21 cellular contexts compared by ENCODE assay signal in the genomic region with DNA sequence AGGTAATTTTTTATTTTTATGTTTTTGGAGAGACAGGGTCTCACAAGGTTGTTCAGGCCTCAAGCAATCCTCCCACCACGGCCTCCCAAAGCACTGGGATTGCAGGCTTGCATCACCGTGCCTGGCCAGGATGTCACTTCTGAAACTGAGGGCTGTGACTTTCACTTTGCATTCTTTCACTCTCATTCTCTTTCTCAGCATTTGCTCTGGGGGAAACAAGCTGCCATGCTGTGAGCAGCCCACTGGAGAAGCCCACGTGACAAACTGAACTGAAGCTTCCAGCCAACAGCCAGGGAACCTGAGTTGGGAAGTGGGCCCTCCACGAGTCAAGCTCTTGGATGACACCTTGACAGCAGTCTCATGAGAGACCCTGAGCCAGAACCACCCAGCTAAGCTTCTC.
DNase-seq lines count a peak whose midpoint lies in the region; ATAC-seq and FAIRE-seq lines count a peak whose summit lies in the region.
"Had no signal": no experiment of that assay in that cellular context is flagged by ENCODE, and none has a peak within 500 bp of the region (broad histone marks: within the 10 kb centered on the region; RNA-seq: fewer than 3 reads in every experiment).

No MANE protein-coding gene starts in this region.

- peaks cover 6% of the 10 kb centered on the region for H3K9me3 Mint-ChIP-seq in activated naive CD4-positive, alpha-beta T cell treated with anti-CD3 and anti-CD28 coated beads for 36 hours
- H3K9me3 Mint-ChIP-seq in activated naive CD8-positive, alpha-beta T cell treated with anti-CD3 and anti-CD28 coated beads for 36 hours = peaks cover 2% of the 10 kb centered on the region

- H3K27me3 Mint-ChIP-seq in activated naive CD4-positive, alpha-beta T cell treated with anti-CD3 and anti-CD28 coated beads for 36 hours (ENCODE audit: low read depth) = no peaks in the 10 kb centered on the region
- H3K27me3 Mint-ChIP-seq in activated naive CD8-positive, alpha-beta T cell treated with anti-CD3 and anti-CD28 coated beads for 36 hours = no peaks in the 10 kb centered on the region

- H3K4me1 Mint-ChIP-seq in activated naive CD4-positive, alpha-beta T cell treated with anti-CD3 and anti-CD28 coated beads for 36 hours (ENCODE audit: low read depth) = peaks cover 11% of the 10 kb centered on the region
- peaks cover 18% of the 10 kb centered on the region for H3K4me1 Mint-ChIP-seq in activated naive CD8-positive, alpha-beta T cell treated with anti-CD3 and anti-CD28 coated beads for 36 hours
- H3K4me1 Mint-ChIP-seq: CD14-positive monocyte had no signal

- no peak overlapping the region for H3K4me3 Mint-ChIP-seq in activated naive CD4-positive, alpha-beta T cell treated with anti-CD3 and anti-CD28 coated beads for 36 hours
- H3K4me3 Mint-ChIP-seq in activated naive CD8-positive, alpha-beta T cell treated with anti-CD3 and anti-CD28 coated beads for 36 hours = no peak overlapping the region
- H3K4me3 Mint-ChIP-seq: CD14-positive monocyte had no signal

- intact Hi-C loops in activated naive CD4-positive, alpha-beta T cell treated with anti-CD3 and anti-CD28 coated beads for 36 hours (cut with micrococcal nuclease) = loop anchor here (5.0 kb wide), 1 partner anchor 82 kb away; no protein-coding TSS in a partner anchor
- intact Hi-C loops in posterior vena cava (cut with DNase I) = no loop called here

- no peak for ATAC-seq in esophagus mucosa

- CTCF ChIA-PET in activated naive CD4-positive, alpha-beta T cell treated with anti-CD3 and anti-CD28 coated beads for 36 hours (lab: Charles Lee) = interaction anchor here (1.2 to 2.8 kb wide), 2 partner anchors 10 to 86 kb away, joined by 3 to 20 read pairs; no protein-coding TSS in a partner anchor

- no peaks in the 10 kb centered on the region for H3K36me3 Mint-ChIP-seq in activated naive CD4-positive, alpha-beta T cell treated with anti-CD3 and anti-CD28 coated beads for 36 hours (ENCODE audit: low read depth)
- peaks cover 8% of the 10 kb centered on the region for H3K36me3 Mint-ChIP-seq in activated naive CD8-positive, alpha-beta T cell treated with anti-CD3 and anti-CD28 coated beads for 36 hours
- H3K36me3 Mint-ChIP-seq: CD14-positive monocyte had no signal

- DNase-seq in activated naive CD4-positive, alpha-beta T cell treated with anti-CD3 and anti-CD28 coated beads for 36 hours = peak; percentile 23
- no peak for DNase-seq in activated naive CD4-positive, alpha-beta T cell treated with Interleukin-2 at 50 U/mL for 16 hours
- DNase-seq in GM19239 (ENCODE audit: insufficient read length, low spot score) (no peak), posterior vena cava (ENCODE audit: low spot score) (peak; percentile 25), NCI-H128 (lab: John Stamatoyannopoulos, UW; ENCODE audit: unreplicated experiment) (no peak), NCI-H1105 treated with DMSO at 0.1 percent for 48 hours (lab: John Stamatoyannopoulos, UW) (no peak)
- peak; percentile 21 for DNase-seq in activated naive CD8-positive, alpha-beta T cell treated with anti-CD3 and anti-CD28 coated beads for 36 hours
- DNase-seq: AML-193, DMS 273 treated with DMSO at 0.1 percent for 48 hours, H7, Karpas-422, MG63, NCI-H1092 treated with DMSO at 0.1 percent for 48 hours, NCI-H1694 treated with DMSO at 0.1 percent for 48 hours, NCI-H2107, NCI-H2227 treated with DMSO at 0.1 percent for 48 hours, NCI-H524, SHP77, SK-N-SH had no signal

- peak; percentile 81 for FAIRE-seq in GM19239 (lab: Jason Lieb, UNC)

- no peak overlapping the region for H3K27ac Mint-ChIP-seq in activated naive CD4-positive, alpha-beta T cell treated with anti-CD3 and anti-CD28 coated beads for 36 hours
- peak overlapping the region; percentile 59 for H3K27ac Mint-ChIP-seq in activated naive CD8-positive, alpha-beta T cell treated with anti-CD3 and anti-CD28 coated beads for 36 hours
- H3K27ac Mint-ChIP-seq: CD14-positive monocyte had no signal

Comparison
In these comparisons a context has a peak if more than half of its experiments do, and no peak if none do; other contexts are left out.
1. DNase-seq: peak in activated naive CD4-positive, alpha-beta T cell treated with anti-CD3 and anti-CD28 coated beads for 36 hours (single experiment), activated naive CD8-positive, alpha-beta T cell treated with anti-CD3 and anti-CD28 coated beads for 36 hours (single experiment) and posterior vena cava (single experiment); none in activated naive CD4-positive, alpha-beta T cell treated with Interleukin-2 at 50 U/mL for 16 hours (single experiment), GM19239 (single experiment), NCI-H128 (single experiment) and NCI-H1105 treated with DMSO at 0.1 percent for 48 hours (single experiment).